1 cellular context compared by ENCODE assay signal in the genomic region with DNA sequence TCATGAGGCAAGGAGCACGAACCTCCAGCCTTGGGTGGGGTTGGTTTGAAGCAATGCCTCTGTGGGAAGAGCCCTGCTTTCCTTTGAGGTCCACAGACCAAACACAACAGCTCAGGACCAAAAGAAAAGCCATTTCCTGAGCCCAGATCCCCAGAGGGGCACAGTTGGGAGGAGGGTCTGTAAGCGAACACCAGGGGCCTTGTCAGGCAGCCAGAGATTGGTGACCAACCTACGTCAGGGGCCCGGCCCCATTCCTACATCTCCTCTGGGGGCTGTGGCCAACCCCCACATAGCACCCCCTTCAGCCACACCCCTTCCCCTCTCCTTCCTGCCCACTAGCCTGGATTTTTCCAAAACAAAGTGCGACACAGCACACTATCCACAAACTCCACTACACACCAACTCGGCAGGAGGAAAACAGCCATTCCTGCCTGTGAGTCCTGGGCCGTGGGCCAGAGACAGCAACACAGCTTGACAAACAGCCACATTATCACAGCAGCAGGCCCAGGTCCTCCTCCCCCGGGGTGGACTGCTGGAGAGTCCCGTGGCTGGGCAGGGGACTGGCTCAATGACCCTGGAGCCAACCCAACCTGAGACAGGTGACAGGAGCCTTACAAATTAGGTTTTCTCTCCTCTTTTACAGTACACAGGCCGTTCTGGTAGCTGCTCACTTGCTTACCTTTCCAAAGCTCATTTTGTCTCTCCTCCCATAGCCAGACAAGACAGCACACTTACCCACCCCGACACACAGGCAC.
A peak's percentile ranks its signal among the peaks of the same experiment; 100 is the strongest.
TF ChIP-seq lines count a peak whose summit lies in the region.

No MANE protein-coding gene starts in this region.

TF ChIP-seq in liver, 16 proteins besides CTCF, POLR2A, EP300 and RAD21 (continued from another document):
- peak in 1 of 2 donors; percentile 50 for TF ChIP-seq GABPA (IDR thresholded peaks at IDR 0.05 in 1 of 2, conservative IDR thresholded peaks at IDR 0.05 in 1 of 2)
- peak; percentile 71 for TF ChIP-seq FOXA1 (IDR thresholded peaks at IDR 0.05)
- TF ChIP-seq TAF1 (conservative IDR thresholded peaks at IDR 0.05) = no peak
